Comparison of ENCODE assay signal across 19 cellular contexts in genomic region chr10:1362589-1363465, GRCh38.
"Had no signal": no experiment of that assay in that cellular context is flagged by ENCODE, and none has a peak within 500 bp of the region (broad histone marks: within the 10 kb centered on the region; RNA-seq: fewer than 3 reads in every experiment).

No MANE protein-coding gene starts in this region.

- H3K79me2 ChIP-seq: hepatocyte had no signal

- H3K27me3 ChIP-seq: hepatocyte had no signal

- H3K9me3 Mint-ChIP-seq: activated naive CD4-positive, alpha-beta T cell treated with anti-CD3 and anti-CD28 coated beads, Interleukin-2, amount 10 ng/mL, durations not matched to agents 7 days and 5 days; memory B cell; nephron; stimulated activated naive B cell treated with anti-CD40 and anti-IgM and Interleukin-4, amounts not matched to agents 10 μg/mL and 1 μg/mL and 100 μg/mL, for 72 hours had no signal

- H3K9ac ChIP-seq: SK-N-SH had no signal

- H2AFZ ChIP-seq: hepatocyte had no signal

- H3K9me3 ChIP-seq: SK-N-SH had no signal

- H3K36me3 Mint-ChIP-seq: activated naive CD4-positive, alpha-beta T cell treated with anti-CD3 and anti-CD28 coated beads, Interleukin-2, amount 10 ng/mL, durations not matched to agents 7 days and 5 days; memory B cell; stimulated activated naive B cell treated with anti-CD40 and anti-IgM and Interleukin-4, amounts not matched to agents 10 μg/mL and 1 μg/mL and 100 μg/mL, for 72 hours had no signal

- ATAC-seq: activated CD4-positive, CD25-positive, alpha-beta regulatory T cell treated with anti-CD3 and anti-CD28 coated beads, Interleukin-2, amount 50 U/mL, for 24 hours; activated CD8-positive, alpha-beta T cell treated with anti-CD3 and anti-CD28 coated beads, Interleukin-2, amount 10 ng/mL, durations not matched to agents 7 days and 5 days; sciatic nerve; stimulated activated naive B cell treated with anti-CD40 and anti-IgM and Interleukin-4, amounts not matched to agents 10 μg/mL and 1 μg/mL and 100 μg/mL, for 72 hours had no signal

- H3K9me2 ChIP-seq: SK-N-SH had no signal

- H3K27ac Mint-ChIP-seq: activated CD8-positive, alpha-beta T cell treated with anti-CD3 and anti-CD28 coated beads, Interleukin-2, amount 10 ng/mL, durations not matched to agents 7 days and 5 days; activated naive CD4-positive, alpha-beta T cell treated with anti-CD3 and anti-CD28 coated beads, Interleukin-2, amount 10 ng/mL, durations not matched to agents 7 days and 5 days; memory B cell; stimulated activated naive B cell treated with anti-CD40 and anti-IgM and Interleukin-4, amounts not matched to agents 10 μg/mL and 1 μg/mL and 100 μg/mL, for 72 hours had no signal

- H3K4me2 ChIP-seq: hepatocyte, SK-N-SH had no signal

- DNase-seq: activated CD4-positive, alpha-beta T cell treated with anti-CD3 and anti-CD28 coated beads, Interleukin-2, amount 50 U/mL, for 1 hour; activated CD8-positive, alpha-beta T cell treated with anti-CD3 and anti-CD28 coated beads, Interleukin-2, amount 10 ng/mL, durations not matched to agents 7 days and 5 days; activated effector memory CD4-positive, alpha-beta T cell treated with anti-CD3 and anti-CD28 coated beads, Interleukin-2, amount 50 U/mL, for 16 hours; amygdala; cerebellar nuclear complex; foreskin melanocyte; nucleus accumbens; SK-N-SH; small intestine; stimulated activated CD4-positive, alpha-beta T cell treated with anti-CD3 and anti-CD28 coated beads, Interleukin-15, amount 100 ng/mL, for 24 hours; stimulated activated naive B cell treated with anti-CD40 and anti-IgM and Interleukin-4, amounts not matched to agents 10 μg/mL and 1 μg/mL and 100 μg/mL, for 72 hours had no signal

- H3K4me3 ChIP-seq: coronary artery, hepatocyte had no signal

- H3K4me3 Mint-ChIP-seq: activated CD8-positive, alpha-beta T cell treated with anti-CD3 and anti-CD28 coated beads, Interleukin-2, amount 10 ng/mL, durations not matched to agents 7 days and 5 days; activated naive CD4-positive, alpha-beta T cell treated with anti-CD3 and anti-CD28 coated beads, Interleukin-2, amount 10 ng/mL, durations not matched to agents 7 days and 5 days; memory B cell; nephron; stimulated activated naive B cell treated with anti-CD40 and anti-IgM and Interleukin-4, amounts not matched to agents 10 μg/mL and 1 μg/mL and 100 μg/mL, for 72 hours had no signal

- H3K27ac ChIP-seq: coronary artery, hepatocyte, VCaP had no signal
